In the genomic region with DNA sequence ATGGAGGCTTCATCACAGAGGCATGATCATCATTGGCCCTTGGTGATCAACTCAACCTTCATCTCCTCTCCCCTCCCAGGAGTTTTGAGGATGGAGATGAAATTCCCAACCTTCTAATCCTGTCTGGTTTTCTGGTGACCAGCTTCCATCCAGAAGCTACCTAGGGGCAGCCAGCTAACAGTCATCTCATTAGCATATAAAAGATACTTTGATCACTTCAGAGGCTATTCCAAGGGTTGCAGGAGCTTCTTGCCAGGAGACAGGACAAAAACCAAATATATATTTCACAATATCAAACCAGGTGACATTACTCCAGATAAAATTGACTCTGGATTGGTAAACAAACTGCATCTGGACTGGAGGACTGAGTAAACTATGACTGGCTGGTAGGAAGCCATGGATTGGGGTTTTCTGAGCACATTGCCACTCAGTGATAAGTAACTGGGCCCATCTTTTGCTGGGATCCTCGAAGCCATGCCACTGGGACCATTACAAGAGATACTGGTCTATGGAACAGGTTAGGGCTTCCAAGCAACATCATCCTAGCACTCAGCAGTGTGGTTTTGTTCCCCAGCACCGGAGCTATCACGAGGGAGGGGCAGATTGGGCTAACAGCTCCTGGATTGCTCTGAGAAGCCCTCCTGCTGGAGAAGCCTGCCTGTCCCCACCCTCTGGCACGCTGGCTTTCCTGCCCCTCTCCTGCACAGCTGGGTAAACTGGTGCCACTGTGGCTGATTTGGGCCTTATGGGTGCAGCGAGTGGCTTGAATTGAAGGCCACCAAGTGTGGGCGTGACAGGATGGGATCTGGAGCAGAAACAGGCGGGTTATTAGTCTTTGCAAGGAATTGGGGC, we compare ENCODE assay signal across 8 cellular contexts.
DNase-seq lines count a peak whose midpoint lies in the region; ATAC-seq, FAIRE-seq and TF ChIP-seq lines count a peak whose summit lies in the region.
"Not testable (repeated sequence)": the region's sequence is repeated elsewhere in the genome, so short reads cannot be mapped to it uniquely, and the experiment has no call there.

No MANE protein-coding gene starts in this region.

- H3K36me3 Mint-ChIP-seq in H9 (ENCODE audit: insufficient read depth in 1 of 3, low read depth in 3 of 3) (peaks cover 19 to 44% (median 35%) of the 10 kb centered on the region in 3 experiments), WTC11 (peaks cover 19% of the 10 kb centered on the region)
- peaks cover 13% of the 10 kb centered on the region for H3K36me3 Mint-ChIP-seq in stimulated activated memory B cell treated with anti-CD40 and anti-IgM and Interleukin-4, amounts not matched to agents 10 μg/mL and 1 μg/mL and 100 μg/mL, for 72 hours

- H4K8ac ChIP-seq in H9 (replicated peaks; ENCODE audit: insufficient read length, low read depth, low read length), result not testable (repeated sequence)

- BruUV-seq in GM12878 (replicated peaks; lab: Mats Ljungman, UMichigan), result not testable (repeated sequence)

- not testable (repeated sequence) for H3K56ac ChIP-seq in H9 (ENCODE audit: insufficient read length, low read depth, low read length)

- H3K79me1 ChIP-seq in H9 (ENCODE audit: insufficient read depth, low read depth, low read length, poor library complexity, severe bottlenecking), result not testable (repeated sequence)

- not testable (repeated sequence) for H4K20me1 ChIP-seq in BLaER1 treated with 17β-estradiol and CSF1 and Interleukin-3, amounts not matched to agents 10 nM and 100 nM; H9 (ENCODE audit: control insufficient read depth, insufficient read depth, insufficient read length); GM12878 (ENCODE audit: control insufficient read depth, insufficient read depth)

- not testable (repeated sequence) for H3K4me3 ChIP-seq in BLaER1 treated with 17β-estradiol and CSF1 and Interleukin-3, amounts not matched to agents 10 nM and 100 nM; GM12878; liver (ENCODE audit: low read depth in 1 of 3, low read length in 3 of 3)

- DNase-seq in H9; WTC11 (ENCODE audit: low spot score); GM12878 (ENCODE audit: low read depth, low spot score): not testable (repeated sequence)

- H2BK5ac ChIP-seq in H9 (ENCODE audit: insufficient read length, low read length), result not testable (repeated sequence)

- CTCF ChIA-PET in WTC11 (lab: Charles Lee), result interaction anchor here (0.8 kb wide), 1 partner anchor 25 kb away, joined by 3 read pairs; no protein-coding TSS in a partner anchor
- CTCF ChIA-PET in GM12878 (lab: Yijun Ruan, JAX), result not testable (repeated sequence)

- not testable (repeated sequence) for H3K27me3 Mint-ChIP-seq in H9 (ENCODE audit: low read depth); WTC11 (ENCODE audit: low read depth); stimulated activated memory B cell treated with anti-CD40 and anti-IgM and Interleukin-4, amounts not matched to agents 10 μg/mL and 1 μg/mL and 100 μg/mL, for 72 hours

- peak; percentile 7 for ATAC-seq in GM19023 (IDR thresholded peaks at IDR 0.05; ENCODE audit: unreplicated experiment)
- ATAC-seq in HG03139 (IDR thresholded peaks at IDR 0.05; ENCODE audit: unreplicated experiment), result peak; percentile 28
- ATAC-seq in WTC11, result peak; percentile 47
- ATAC-seq in GM12878, result peak; percentile 23
- ATAC-seq in stimulated activated memory B cell treated with anti-CD40 and anti-IgM and Interleukin-4, amounts not matched to agents 10 μg/mL and 1 μg/mL and 100 μg/mL, for 72 hours, result not testable (repeated sequence)

- H3K4me1 ChIP-seq in BLaER1 treated with 17β-estradiol and CSF1 and Interleukin-3, amounts not matched to agents 10 nM and 100 nM, result peaks cover 11 to 53% (median 40%) of the 10 kb centered on the region in 10 experiments
- not testable (repeated sequence) for H3K4me1 ChIP-seq in H9 (ENCODE audit: insufficient read depth, low read length); GM12878 (ENCODE audit: control insufficient read depth, insufficient read depth, low read length); liver (ENCODE audit: control insufficient read depth in 4 of 4, insufficient read depth in 4 of 4, low read length in 3 of 4)

- H4K5ac ChIP-seq in H9 (ENCODE audit: insufficient read length, low read depth, low read length), result not testable (repeated sequence)

- H2AFZ ChIP-seq in H9 (ENCODE audit: low read length); GM12878 (ENCODE audit: control insufficient read depth, low read depth, low read length): not testable (repeated sequence)

- peak overlapping the region in 2 of 3 experiments; percentile 65 to 91; a peak in 3 of 7 replicates for H3K27ac Mint-ChIP-seq in H9
- not testable (repeated sequence) for H3K27ac Mint-ChIP-seq in WTC11
- peak overlapping the region; percentile 82 for H3K27ac Mint-ChIP-seq in stimulated activated memory B cell treated with anti-CD40 and anti-IgM and Interleukin-4, amounts not matched to agents 10 μg/mL and 1 μg/mL and 100 μg/mL, for 72 hours

- WGBS in H9 (ENCODE audit: extremely low coverage, insufficient read length, low lambda C conversion rate), result no CpG with 5 or more reads among the region's 7 CpGs
- WGBS in GM12878 (ENCODE audit: insufficient coverage, insufficient replicate concordance, low lambda C conversion rate, missing lambda C conversion rate), result 24% methylated on average over 7 of the region's 7 CpGs
- 67% methylated on average over 7 of the region's 7 CpGs for WGBS in liver

- not testable (repeated sequence) for H3K23ac ChIP-seq in H9 (ENCODE audit: insufficient read length, low read depth, low read length)

- SMC1A ChIA-PET in GM12878 (lab: Charles Lee; ENCODE audit: uncharacterized antibody, unreplicated experiment), result interaction anchor here (1.3 kb wide), 1 partner anchor 13 kb away, joined by 4 read pairs; no protein-coding TSS in a partner anchor

- not testable (repeated sequence) for TF ChIP-seq POLR2A in GM12878 (IDR thresholded peaks at IDR 0.05; ENCODE audit: low read depth, low read length)

- H3K27ac ChIP-seq in BLaER1 treated with 17β-estradiol and CSF1 and Interleukin-3, amounts not matched to agents 10 nM and 100 nM, result peak overlapping the region in 10 of 11 experiments; percentile 42 to 76 (median 64); a peak in 19 of 22 replicates
- H3K27ac ChIP-seq in H9 (ENCODE audit: insufficient read length, low read depth, low read length); GM12878 (ENCODE audit: control insufficient read depth, insufficient read depth): not testable (repeated sequence)
- H3K27ac ChIP-seq in liver (ENCODE audit: low read depth in 1 of 2, low read length in 2 of 2), result peak overlapping the region; percentile 50 to 54

- not testable (repeated sequence) for H2BK20ac ChIP-seq in H9 (ENCODE audit: low read depth, low read length, poor library complexity, severe bottlenecking)

- not testable (repeated sequence) for TF ChIP-seq EP300 in GM12878 (IDR thresholded peaks at IDR 0.05; ENCODE audit: borderline replicate concordance in 1 of 2, control insufficient read depth in 1 of 2, low read depth in 2 of 2, low read length in 2 of 2)

- not testable (repeated sequence) for H3T11ph ChIP-seq in H9 (ENCODE audit: low read length)

- not testable (repeated sequence) for H2BK120ac ChIP-seq in H9 (ENCODE audit: low read depth, low read length, poor library complexity, severe bottlenecking)

- not testable (repeated sequence) for H2AK5ac ChIP-seq in H9 (ENCODE audit: insufficient read length, low read length)

- in situ Hi-C loops in GM12878 (cut with MboI), result not testable (repeated sequence)

- not testable (repeated sequence) for H3K14ac ChIP-seq in H9 (ENCODE audit: insufficient read depth, low read length)

- POLR2A ChIA-PET in WTC11 (lab: Charles Lee), result not testable (repeated sequence)
- POLR2A ChIA-PET in GM12878 (lab: Charles Lee), result interaction anchor here (0.6 kb wide), 1 partner anchor 188 kb away, joined by 3 read pairs; no protein-coding TSS in a partner anchor

- not testable (repeated sequence) for H2BK15ac ChIP-seq in H9 (ENCODE audit: low read depth, low read length)

- peaks cover 27 to 46% (median 37%) of the 10 kb centered on the region in 11 experiments for H3K36me3 ChIP-seq in BLaER1 treated with 17β-estradiol and CSF1 and Interleukin-3, amounts not matched to agents 10 nM and 100 nM
- H3K36me3 ChIP-seq in GM12878 (ENCODE audit: control insufficient read depth in 2 of 2, insufficient read depth in 2 of 2, low read length in 1 of 2); liver (ENCODE audit: control insufficient read depth in 4 of 4, insufficient read depth in 3 of 4, low read depth in 1 of 4, low read length in 3 of 4): not testable (repeated sequence)

- H3K9ac ChIP-seq in BLaER1 treated with 17β-estradiol and CSF1 and Interleukin-3, amounts not matched to agents 10 nM and 100 nM, result peak overlapping the region in 10 of 11 experiments; percentile 30 to 65 (median 56); a peak in 14 of 22 replicates
- not testable (repeated sequence) for H3K9ac ChIP-seq in H9 (ENCODE audit: extremely low read depth, insufficient read length, low read length); GM12878 (ENCODE audit: control insufficient read depth, insufficient read depth, low read length); liver (ENCODE audit: low read depth in 1 of 2, low read length in 2 of 2)

- H3K23me2 ChIP-seq in H9 (ENCODE audit: insufficient read length, low read depth, low read length, poor library complexity, severe bottlenecking), result not testable (repeated sequence)

- peak overlapping the region; percentile 47 to 85 (median 75) for H3K4me2 ChIP-seq in BLaER1 treated with 17β-estradiol and CSF1 and Interleukin-3, amounts not matched to agents 10 nM and 100 nM
- H3K4me2 ChIP-seq in H9 (ENCODE audit: insufficient read depth, insufficient read length, low read length); GM12878 (ENCODE audit: control insufficient read depth, insufficient read depth): not testable (repeated sequence)

- not testable (repeated sequence) for H3K9me3 ChIP-seq in BLaER1 treated with 17β-estradiol and CSF1 and Interleukin-3, amounts not matched to agents 10 nM and 100 nM (replicated peaks in 1 of 11); H9 (ENCODE audit: control insufficient read depth, low read depth, low read length); GM12878 (replicated peaks; ENCODE audit: control insufficient read depth, insufficient read depth, low read length); liver (ENCODE audit: control insufficient read depth in 4 of 4, low read length in 3 of 4)

- FAIRE-seq in GM12878 (lab: Jason Lieb, UNC), result peak; percentile 80

- TF ChIP-seq RAD21 in GM12878 (IDR thresholded peaks at IDR 0.05; ENCODE audit: insufficient read depth, low read depth, low read length); liver (IDR thresholded peaks at IDR 0.05): not testable (repeated sequence)

- not testable (repeated sequence) for H3K4ac ChIP-seq in H9 (ENCODE audit: low read depth, low read length)

- H4K91ac ChIP-seq in H9 (ENCODE audit: insufficient read length, low read depth, low read length), result not testable (repeated sequence)

- intact Hi-C loops in GM12878 (cut with micrococcal nuclease; ENCODE audit: unreplicated experiment), result not testable (repeated sequence)

- H3K79me2 ChIP-seq in H9 (ENCODE audit: insufficient read depth, low read length); GM12878 (ENCODE audit: control insufficient read depth, insufficient read depth, low read length): not testable (repeated sequence)

- not testable (repeated sequence) for H3K18ac ChIP-seq in H9 (ENCODE audit: insufficient read length, low read depth, low read length)

- H3K9me3 Mint-ChIP-seq in H9, result peaks cover 59 to 68% of the 10 kb centered on the region in 2 experiments
- H3K9me3 Mint-ChIP-seq in WTC11; stimulated activated memory B cell treated with anti-CD40 and anti-IgM and Interleukin-4, amounts not matched to agents 10 μg/mL and 1 μg/mL and 100 μg/mL, for 72 hours: not testable (repeated sequence)

- not testable (repeated sequence) for H3K4me3 Mint-ChIP-seq in H9; WTC11; stimulated activated memory B cell treated with anti-CD40 and anti-IgM and Interleukin-4, amounts not matched to agents 10 μg/mL and 1 μg/mL and 100 μg/mL, for 72 hours

- not testable (repeated sequence) for H3K27me3 ChIP-seq in BLaER1 treated with 17β-estradiol and CSF1 and Interleukin-3, amounts not matched to agents 10 nM and 100 nM; H9 (ENCODE audit: insufficient read depth, low read length); GM12878 (replicated peaks in 1 of 2; ENCODE audit: control insufficient read depth in 2 of 2, insufficient read depth in 2 of 2, low read length in 1 of 2); liver (ENCODE audit: control insufficient read depth in 4 of 4, insufficient read depth in 4 of 4, low read length in 3 of 4)

- RAD21 ChIA-PET in GM12878 (lab: Charles Lee; ENCODE audit: unreplicated experiment), result interaction anchor here (0.7 to 1.2 kb wide), 2 partner anchors 13 to 101 kb away, joined by 3 to 4 read pairs; no protein-coding TSS in a partner anchor

- H2BK12ac ChIP-seq in H9 (ENCODE audit: insufficient read length, low read depth, low read length), result not testable (repeated sequence)

- not testable (repeated sequence) for TF ChIP-seq CTCF in H9 (conservative IDR thresholded peaks at IDR 0.05); WTC11 (IDR thresholded peaks at IDR 0.05); GM12878 (IDR thresholded peaks at IDR 0.05 in 2 of 3, conservative IDR thresholded peaks at IDR 0.05 in 1 of 3; ENCODE audit: control insufficient read depth in 2 of 3, extremely low read depth in 1 of 3, insufficient read depth in 1 of 3, low read depth in 3 of 3, low read length in 3 of 3); liver (IDR thresholded peaks at IDR 0.05; ENCODE audit: low read depth, low read length, missing input control)

- not testable (repeated sequence) for H3K4me1 Mint-ChIP-seq in H9
- peaks cover 10% of the 10 kb centered on the region for H3K4me1 Mint-ChIP-seq in WTC11
- peaks cover 12% of the 10 kb centered on the region for H3K4me1 Mint-ChIP-seq in stimulated activated memory B cell treated with anti-CD40 and anti-IgM and Interleukin-4, amounts not matched to agents 10 μg/mL and 1 μg/mL and 100 μg/mL, for 72 hours
